ENCODE assay signal across 26 cellular contexts in genomic region chr16:54526087-54526486, GRCh38.
"Had no signal": no experiment of that assay in that cellular context is flagged by ENCODE, and none has a peak within 500 bp of the region (broad histone marks: within the 10 kb centered on the region; RNA-seq: fewer than 3 reads in every experiment).

No MANE protein-coding gene starts in this region.

- H3K27me3 ChIP-seq: stomach, suprapubic skin, testis, thyroid gland, tibial artery, tibial nerve, transverse colon, upper lobe of left lung, upper lobe of right lung, uterus, vagina had no signal

- H3K9me3 ChIP-seq: suprapubic skin, testis, thyroid gland, upper lobe of right lung, uterus, vagina had no signal

- DNase-seq: stimulated activated CD4-positive, alpha-beta T cell treated with anti-CD3 and anti-CD28 coated beads, Interleukin-2, amount 100 ng/mL, for 48 hours; stimulated activated CD4-positive, alpha-beta T cell treated with anti-CD3 and anti-CD28 coated beads, Interleukin-4, amount 100 ng/mL, for 1 hour; stimulated activated CD4-positive, alpha-beta T cell treated with anti-CD3 and anti-CD28 coated beads, Interleukin-4, amount 100 ng/mL, for 24 hours; stimulated activated CD4-positive, alpha-beta T cell treated with anti-CD3 and anti-CD28 coated beads, Interleukin-4, amount 100 ng/mL, for 4 hours; stimulated activated CD8-positive, alpha-beta memory T cell treated with anti-CD3 and anti-CD28 coated beads, Interleukin-4, amount 100 ng/mL, for 48 hours; stimulated activated naive B cell treated with anti-CD40 and anti-IgM and Interleukin-4, amounts not matched to agents 10 μg/mL and 1 μg/mL and 100 μg/mL, for 72 hours; stimulated activated naive CD4-positive, alpha-beta T cell; stimulated activated naive CD4-positive, alpha-beta T cell treated with Interleukin-2 at 50 U/mL for 16 hours; stimulated activated naive CD8-positive, alpha-beta T cell treated with anti-CD3 and anti-CD28 coated beads, Interleukin-15, amount 100 ng/mL, for 72 hours; stimulated activated naive CD8-positive, alpha-beta T cell treated with anti-CD3 and anti-CD28 coated beads, Interleukin-15, Interleukin-2, amounts not matched to agents 100 U/mL and 50 U/mL, for 24 hours; stomach; substantia nigra; testis; thyroid gland; tibial artery; transverse colon; upper lobe of left lung; upper lobe of right lung; uterus had no signal

- H3K27ac ChIP-seq: stomach, suprapubic skin, testis, thoracic aorta, thyroid gland, tibial artery, tibial nerve, transverse colon, upper lobe of left lung, upper lobe of right lung, uterus, vagina had no signal

- FAIRE-seq: urothelium cell line had no signal

- H3K4me1 ChIP-seq: stomach, suprapubic skin, testis, tibial artery, tibial nerve, transverse colon, upper lobe of left lung, upper lobe of right lung, uterus, vagina had no signal

- H3K4me3 ChIP-seq: stomach, suprapubic skin, testis, thoracic aorta, thyroid gland, tibial artery, tibial nerve, transverse colon, upper lobe of left lung, upper lobe of right lung, uterus, vagina had no signal

- H3K36me3 ChIP-seq: stomach, suprapubic skin, thoracic aorta, thyroid gland, tibial artery, tibial nerve, transverse colon, upper lobe of left lung, upper lobe of right lung, uterus, vagina had no signal

- ATAC-seq: stimulated activated effector memory CD8-positive, alpha-beta T cell treated with anti-CD3 and anti-CD28 coated beads, Interleukin-12 subunit alpha, Interleukin-12 subunit beta, amount 100 ng/mL, for 72 hours; stimulated activated memory B cell treated with anti-CD40 and anti-IgM and Interleukin-4, amounts not matched to agents 10 μg/mL and 1 μg/mL and 100 μg/mL, for 72 hours; stimulated activated naive B cell treated with anti-CD40 and anti-IgM and Interleukin-4, amounts not matched to agents 10 μg/mL and 1 μg/mL and 100 μg/mL, for 72 hours; stimulated activated naive CD8-positive, alpha-beta T cell treated with anti-CD3 and anti-CD28 coated beads, Interleukin-15, amount 100 ng/mL, for 72 hours; stimulated activated naive CD8-positive, alpha-beta T cell treated with anti-CD3 and anti-CD28 coated beads, Interleukin-15, Interleukin-2, amounts not matched to agents 100 U/mL and 50 U/mL, for 24 hours; upper lobe of right lung had no signal
